Comparison of ENCODE assay signal across 9 cellular contexts in the genomic region with DNA sequence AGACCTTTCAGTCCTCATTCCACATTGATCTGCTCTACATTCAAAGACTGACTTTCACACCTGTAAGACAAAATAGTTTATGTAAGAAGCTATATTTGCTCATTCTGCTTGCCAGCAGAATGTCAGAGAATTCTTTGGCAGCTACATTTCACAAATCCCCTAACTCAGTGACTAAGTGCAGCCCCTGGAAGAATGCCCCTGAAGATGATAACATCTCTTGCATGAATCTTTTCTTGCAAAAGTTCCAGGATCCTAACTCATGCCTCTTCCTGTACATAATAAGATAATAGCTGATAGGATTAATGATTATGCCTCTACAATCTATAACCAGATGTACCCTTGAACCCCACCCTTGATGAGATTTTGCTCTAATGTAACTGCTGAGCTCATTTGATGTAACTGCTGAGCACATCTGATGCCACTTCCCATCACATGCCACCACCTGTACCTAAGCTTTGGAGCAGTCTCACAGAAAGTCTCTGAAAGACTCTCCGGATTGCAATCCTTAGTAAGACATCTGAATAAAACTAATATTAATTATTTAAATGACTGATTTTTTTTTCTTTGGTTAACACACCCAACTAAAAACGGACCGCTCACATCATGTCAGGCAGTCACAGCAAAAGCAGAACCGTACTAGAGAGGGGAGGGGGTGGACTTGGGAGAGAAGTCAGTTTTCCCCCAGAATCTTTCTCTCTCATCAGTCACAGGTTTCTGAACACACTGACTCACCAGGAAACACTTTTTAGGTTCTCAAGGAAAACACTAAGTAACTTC. TPM values are rescaled to one million over a fixed set of nuclear protein-coding genes. Genes with fewer than 3 reads are reported as not detected.
DNase-seq lines count a peak whose midpoint lies in the region; ATAC-seq and TF ChIP-seq lines count a peak whose summit lies in the region.
"Had no signal": no experiment of that assay in that cellular context is flagged by ENCODE, and none has a peak within 500 bp of the region (broad histone marks: within the 10 kb centered on the region; RNA-seq: fewer than 3 reads in every experiment).

No MANE protein-coding gene starts in this region.

- H3K36me3 ChIP-seq in stomach smooth muscle (ENCODE audit: control insufficient read depth in 2 of 2, insufficient read depth in 2 of 2, low read length in 2 of 2), result no peaks in the 10 kb centered on the region
- H3K36me3 ChIP-seq: BLaER1 had no signal

- TF ChIP-seq CTCF in glutamatergic neuron (IDR thresholded peaks at IDR 0.05; ENCODE audit: partially characterized antibody, unreplicated experiment), result no peak
- no peak for TF ChIP-seq CTCF in progenitor cell of endocrine pancreas (IDR thresholded peaks at IDR 0.05; ENCODE audit: unreplicated experiment)

- H3K27me3 Mint-ChIP-seq in activated CD4-positive, alpha-beta memory T cell treated with anti-CD3 and anti-CD28 coated beads, Interleukin-2, amount 10 ng/mL, durations not matched to agents 7 days and 5 days, result peaks cover 28% of the 10 kb centered on the region
- H3K27me3 Mint-ChIP-seq in glutamatergic neuron (ENCODE audit: unreplicated experiment) (no peaks in the 10 kb centered on the region), progenitor cell of endocrine pancreas (peaks cover 9% of the 10 kb centered on the region)

- POLR2A ChIA-PET in activated CD4-positive, alpha-beta memory T cell treated with anti-CD3 and anti-CD28 coated beads, Interleukin-2, amount 10 ng/mL, durations not matched to agents 7 days and 5 days (lab: Charles Lee), result interaction anchor here (0.7 to 4.0 kb wide), 10 partner anchors 11 to 1016 kb away, joined by 3 to 80 read pairs (median 4); partner anchors contain the start of genes BTBD9, GLO1, MDGA1 and ZFAND3

- no peak overlapping the region for H3K9ac ChIP-seq in stomach smooth muscle (ENCODE audit: low read length in 2 of 2)
- H3K9ac ChIP-seq: BLaER1 had no signal

- peaks cover 4% of the 10 kb centered on the region for H3K9me3 Mint-ChIP-seq in activated CD4-positive, alpha-beta memory T cell treated with anti-CD3 and anti-CD28 coated beads, Interleukin-2, amount 10 ng/mL, durations not matched to agents 7 days and 5 days
- H3K9me3 Mint-ChIP-seq in glutamatergic neuron (ENCODE audit: unreplicated experiment), result peaks cover 4% of the 10 kb centered on the region
- H3K9me3 Mint-ChIP-seq in progenitor cell of endocrine pancreas (ENCODE audit: low read depth), result peaks cover 5% of the 10 kb centered on the region

- H3K4me3 ChIP-seq in stomach smooth muscle (ENCODE audit: low read length in 2 of 2), result peak overlapping the region; percentile 30 to 44
- H3K4me3 ChIP-seq: BLaER1 had no signal

- H3K27ac ChIP-seq in stomach smooth muscle (ENCODE audit: low read length), result no peak overlapping the region
- H3K27ac ChIP-seq: BLaER1 had no signal

- peaks cover 40% of the 10 kb centered on the region for H3K4me1 Mint-ChIP-seq in activated CD4-positive, alpha-beta memory T cell treated with anti-CD3 and anti-CD28 coated beads, Interleukin-2, amount 10 ng/mL, durations not matched to agents 7 days and 5 days
- no peaks in the 10 kb centered on the region for H3K4me1 Mint-ChIP-seq in glutamatergic neuron (ENCODE audit: low read depth, unreplicated experiment)
- no peaks in the 10 kb centered on the region for H3K4me1 Mint-ChIP-seq in progenitor cell of endocrine pancreas (ENCODE audit: low read depth)

- H3K27ac Mint-ChIP-seq in activated CD4-positive, alpha-beta memory T cell treated with anti-CD3 and anti-CD28 coated beads, Interleukin-2, amount 10 ng/mL, durations not matched to agents 7 days and 5 days, result peak overlapping the region; percentile 91
- H3K27ac Mint-ChIP-seq in glutamatergic neuron (ENCODE audit: unreplicated experiment) (no peak overlapping the region), progenitor cell of endocrine pancreas (no peak overlapping the region)

- peak; percentile 7 for DNase-seq in activated naive CD4-positive, alpha-beta T cell treated with Interleukin-2 at 50 U/mL for 16 hours
- no peak for DNase-seq in activated naive CD4-positive, alpha-beta T cell treated with anti-CD3 and anti-CD28 coated beads, Interleukin-2, amount 50 U/mL, for 16 hours
- no peak for DNase-seq in activated CD4-positive, alpha-beta memory T cell treated with anti-CD3 and anti-CD28 coated beads, Interleukin-2, amount 10 ng/mL, durations not matched to agents 7 days and 5 days
- no peak for DNase-seq in glutamatergic neuron
- DNase-seq in progenitor cell of endocrine pancreas (ENCODE audit: low spot score, unreplicated experiment), result no peak
- DNase-seq in H4 (ENCODE audit: low spot score), result no peak

- no peak for ATAC-seq in HG02852 (IDR thresholded peaks at IDR 0.05; ENCODE audit: unreplicated experiment)

- peaks cover 17 to 20% of the 10 kb centered on the region in 2 donors for H3K27me3 ChIP-seq in stomach smooth muscle (ENCODE audit: control insufficient read depth in 1 of 2, insufficient read depth in 2 of 2, low read length in 2 of 2)
- H3K27me3 ChIP-seq: BLaER1 had no signal

- H3K4me3 Mint-ChIP-seq in activated CD4-positive, alpha-beta memory T cell treated with anti-CD3 and anti-CD28 coated beads, Interleukin-2, amount 10 ng/mL, durations not matched to agents 7 days and 5 days, result peak overlapping the region; percentile 22
- H3K4me3 Mint-ChIP-seq in glutamatergic neuron (ENCODE audit: unreplicated experiment), result peak overlapping the region; percentile 26
- H3K4me3 Mint-ChIP-seq in progenitor cell of endocrine pancreas (ENCODE audit: low read depth), result no peak overlapping the region

- CTCF ChIA-PET in activated CD4-positive, alpha-beta memory T cell treated with anti-CD3 and anti-CD28 coated beads, Interleukin-2, amount 10 ng/mL, durations not matched to agents 7 days and 5 days (lab: Charles Lee), result interaction anchor here (0.6 to 3.0 kb wide), 7 partner anchors 10 to 923 kb away, joined by 3 to 19 read pairs (median 4); partner anchors contain the start of gene GLO1

- peaks cover 14% of the 10 kb centered on the region for H3K36me3 Mint-ChIP-seq in activated CD4-positive, alpha-beta memory T cell treated with anti-CD3 and anti-CD28 coated beads, Interleukin-2, amount 10 ng/mL, durations not matched to agents 7 days and 5 days (ENCODE audit: low read depth)
- peaks cover 11% of the 10 kb centered on the region for H3K36me3 Mint-ChIP-seq in glutamatergic neuron (ENCODE audit: unreplicated experiment)
- H3K36me3 Mint-ChIP-seq in progenitor cell of endocrine pancreas (ENCODE audit: insufficient read depth), result no peaks in the 10 kb centered on the region

- H3K9me3 ChIP-seq in stomach smooth muscle (ENCODE audit: control insufficient read depth in 2 of 2, low read length in 2 of 2), result no peaks in the 10 kb centered on the region

- H3K4me1 ChIP-seq in stomach smooth muscle (ENCODE audit: control insufficient read depth, insufficient read depth, low read length), result peaks cover 2% of the 10 kb centered on the region
- H3K4me1 ChIP-seq: BLaER1 had no signal

RNA-seq across cellular contexts. Expression of gene DNAH8, which starts 0.7 kb away (rescaled TPM):
- total RNA-seq in activated CD4-positive, alpha-beta memory T cell treated with anti-CD3 and anti-CD28 coated beads, Interleukin-2, amount 10 ng/mL, durations not matched to agents 7 days and 5 days, result under 1 TPM; 0.03 to 0.05 TPM
- total RNA-seq in glutamatergic neuron (ENCODE audit: unreplicated experiment) (not detected), progenitor cell of endocrine pancreas (0.12 and 0.13 TPM in 2 replicates)
- total RNA-seq in H4 (2014; rRNA removed; shearing (Covaris generic)), result not detected in 2 replicates

RNA-seq across cellular contexts. Expression of gene GLO1, which starts 11.5 kb away (rescaled TPM):
- 100 to 1,000 TPM; 105 to 110 TPM for total RNA-seq in activated CD4-positive, alpha-beta memory T cell treated with anti-CD3 and anti-CD28 coated beads, Interleukin-2, amount 10 ng/mL, durations not matched to agents 7 days and 5 days
- total RNA-seq in glutamatergic neuron (ENCODE audit: unreplicated experiment) (51.6 TPM), progenitor cell of endocrine pancreas (97.9 and 101 TPM in 2 replicates)
- 344 and 365 TPM in 2 replicates for total RNA-seq in H4 (2014; rRNA removed; shearing (Covaris generic))
